In the genomic region with DNA sequence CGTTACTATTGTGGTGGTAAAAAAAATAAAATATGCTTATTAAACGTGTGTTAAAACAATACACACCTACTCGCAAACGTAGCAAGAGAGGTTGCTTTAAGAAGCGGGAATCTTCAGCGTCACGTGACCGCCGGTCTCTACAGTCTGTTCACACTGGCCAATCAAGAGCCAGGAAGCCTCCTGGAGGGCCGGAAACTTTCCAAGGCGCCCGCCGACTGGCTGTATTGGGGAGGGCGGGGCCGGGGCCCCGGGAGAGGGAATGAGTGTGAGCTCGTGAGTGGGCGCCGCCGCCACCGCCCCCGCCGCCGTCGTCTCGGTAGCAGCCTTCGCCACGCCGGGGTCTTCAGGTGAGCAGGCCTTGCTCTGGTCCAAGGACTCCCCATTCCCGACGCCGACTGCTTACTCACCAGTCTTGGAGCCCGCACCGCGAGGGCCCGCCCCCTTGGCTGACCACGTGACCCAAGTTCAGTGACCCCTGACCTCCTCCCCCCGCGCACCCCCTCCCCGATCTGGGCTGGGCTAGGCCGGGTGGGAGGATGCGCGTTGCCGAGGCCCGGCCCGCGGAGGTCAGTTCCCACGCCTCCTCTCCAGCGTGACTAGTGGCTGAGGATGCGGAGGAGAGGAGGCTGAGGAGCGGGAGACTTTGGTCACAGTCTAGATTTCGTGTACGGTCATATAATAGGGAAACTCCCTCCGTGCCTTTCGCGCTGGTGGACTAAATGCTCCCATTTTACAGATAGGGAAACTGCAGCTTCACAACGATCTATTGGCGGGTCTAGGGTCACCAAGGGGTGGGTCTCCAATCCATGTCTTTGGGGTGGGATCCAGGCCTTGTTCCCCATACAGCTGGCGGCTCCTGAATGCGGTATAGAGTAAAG, we compare ENCODE assay signal across 8 cellular contexts. TPM values are rescaled to one million over a fixed set of nuclear protein-coding genes. Genes with fewer than 3 reads are reported as not detected.
A peak's percentile ranks its signal among the peaks of the same experiment; 100 is the strongest.
DNase-seq lines count a peak whose midpoint lies in the region; ATAC-seq and TF ChIP-seq lines count a peak whose summit lies in the region.

A gene with protein sequence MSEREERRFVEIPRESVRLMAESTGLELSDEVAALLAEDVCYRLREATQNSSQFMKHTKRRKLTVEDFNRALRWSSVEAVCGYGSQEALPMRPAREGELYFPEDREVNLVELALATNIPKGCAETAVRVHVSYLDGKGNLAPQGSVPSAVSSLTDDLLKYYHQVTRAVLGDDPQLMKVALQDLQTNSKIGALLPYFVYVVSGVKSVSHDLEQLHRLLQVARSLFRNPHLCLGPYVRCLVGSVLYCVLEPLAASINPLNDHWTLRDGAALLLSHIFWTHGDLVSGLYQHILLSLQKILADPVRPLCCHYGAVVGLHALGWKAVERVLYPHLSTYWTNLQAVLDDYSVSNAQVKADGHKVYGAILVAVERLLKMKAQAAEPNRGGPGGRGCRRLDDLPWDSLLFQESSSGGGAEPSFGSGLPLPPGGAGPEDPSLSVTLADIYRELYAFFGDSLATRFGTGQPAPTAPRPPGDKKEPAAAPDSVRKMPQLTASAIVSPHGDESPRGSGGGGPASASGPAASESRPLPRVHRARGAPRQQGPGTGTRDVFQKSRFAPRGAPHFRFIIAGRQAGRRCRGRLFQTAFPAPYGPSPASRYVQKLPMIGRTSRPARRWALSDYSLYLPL (plus strand): TSS at position 253 of the 878 bp plus-strand sequence. CDS start 4,388 bp downstream, outside the sequence.

- ATAC-seq in HG02571 (IDR thresholded peaks at IDR 0.05; ENCODE audit: unreplicated experiment), result peak; percentile 85

- no peaks in the 10 kb centered on the region for H3K27me3 Mint-ChIP-seq in activated naive CD8-positive, alpha-beta T cell
- H3K27me3 Mint-ChIP-seq in glutamatergic neuron (ENCODE audit: unreplicated experiment) (no peaks in the 10 kb centered on the region), osteocyte (ENCODE audit: unreplicated experiment) (no peaks in the 10 kb centered on the region)

- H3K36me3 Mint-ChIP-seq in activated naive CD8-positive, alpha-beta T cell, result no peaks in the 10 kb centered on the region
- H3K36me3 Mint-ChIP-seq in glutamatergic neuron (ENCODE audit: unreplicated experiment) (no peaks in the 10 kb centered on the region), osteocyte (ENCODE audit: unreplicated experiment) (peaks cover 5% of the 10 kb centered on the region)

- TF ChIP-seq CTCF in GM06990 (IDR thresholded peaks at IDR 0.05; ENCODE audit: insufficient read depth, low read length, poor library complexity, severe bottlenecking), result no peak
- no peak for TF ChIP-seq CTCF in glutamatergic neuron (IDR thresholded peaks at IDR 0.05; ENCODE audit: partially characterized antibody, unreplicated experiment)
- TF ChIP-seq CTCF in osteocyte (IDR thresholded peaks at IDR 0.05), result no peak

- H3K4me1 Mint-ChIP-seq in activated naive CD8-positive, alpha-beta T cell (ENCODE audit: low read depth), result peaks cover 24% of the 10 kb centered on the region
- H3K4me1 Mint-ChIP-seq in glutamatergic neuron (ENCODE audit: low read depth, unreplicated experiment), result peaks cover 12% of the 10 kb centered on the region
- peaks cover 25% of the 10 kb centered on the region for H3K4me1 Mint-ChIP-seq in osteocyte (ENCODE audit: unreplicated experiment)

- peak within 1 kb of the TSS; percentile 91 for H3K27ac ChIP-seq in thymus (ENCODE audit: low read depth)

- H3K36me3 ChIP-seq in GM06990 (ENCODE audit: control insufficient read depth, insufficient read depth, low read length) (peaks cover 6% of the 10 kb centered on the region), thymus (ENCODE audit: control insufficient read depth, insufficient read depth) (peaks cover 19% of the 10 kb centered on the region)

- DNase-seq in GM06990 (ENCODE audit: extremely low read depth, insufficient read length), result peak; percentile 92
- peak; percentile 95 for DNase-seq in NCI-H1048 (lab: John Stamatoyannopoulos, UW)
- peak; percentile 96 for DNase-seq in SKM-1 (lab: John Stamatoyannopoulos, UW; ENCODE audit: unreplicated experiment)
- DNase-seq in glutamatergic neuron, result peak; percentile 96
- peak; percentile 97 for DNase-seq in osteocyte (ENCODE audit: extremely low spot score, unreplicated experiment)

- no peaks in the 10 kb centered on the region for H3K27me3 ChIP-seq in GM06990 (replicated peaks; ENCODE audit: control insufficient read depth, insufficient read depth, low read length)
- H3K27me3 ChIP-seq in thymus (ENCODE audit: control insufficient read depth, insufficient read depth), result no peaks in the 10 kb centered on the region

- H3K27ac Mint-ChIP-seq in activated naive CD8-positive, alpha-beta T cell, result peak within 1 kb of the TSS; percentile 97
- H3K27ac Mint-ChIP-seq in glutamatergic neuron (ENCODE audit: unreplicated experiment) (peak within 1 kb of the TSS; percentile 98), osteocyte (ENCODE audit: unreplicated experiment) (peak within 1 kb of the TSS; percentile 97)

- WGBS in thymus, result 4% methylated on average over 60 of the region's 60 CpGs

- H3K9me3 ChIP-seq in thymus (ENCODE audit: control insufficient read depth), result no peaks in the 10 kb centered on the region

- peaks cover 5% of the 10 kb centered on the region for H3K4me1 ChIP-seq in thymus (ENCODE audit: control insufficient read depth, insufficient read depth, low read length)

- no peaks in the 10 kb centered on the region for H3K9me3 Mint-ChIP-seq in activated naive CD8-positive, alpha-beta T cell (ENCODE audit: low read depth)
- H3K9me3 Mint-ChIP-seq in glutamatergic neuron (ENCODE audit: unreplicated experiment) (peaks cover 17% of the 10 kb centered on the region), osteocyte (ENCODE audit: unreplicated experiment) (no peaks in the 10 kb centered on the region)

- H3K4me3 ChIP-seq in GM06990 (replicated peaks; ENCODE audit: low read depth, low read length) (peak within 1 kb of the TSS; percentile 78), thymus (ENCODE audit: low read length) (peak within 1 kb of the TSS; percentile 85)

- H3K4me3 Mint-ChIP-seq in activated naive CD8-positive, alpha-beta T cell, result peak within 1 kb of the TSS; percentile 92
- H3K4me3 Mint-ChIP-seq in glutamatergic neuron (ENCODE audit: unreplicated experiment) (peak within 1 kb of the TSS; percentile 98), osteocyte (ENCODE audit: unreplicated experiment) (peak within 1 kb of the TSS; percentile 90)

RNA-seq across cellular contexts. Expression of the gene that starts here (rescaled TPM):
- total RNA-seq in glutamatergic neuron (ENCODE audit: unreplicated experiment) (39.4 TPM), osteocyte (40.8 and 42.8 TPM in 2 replicates)
- 26.5 TPM for polyA plus RNA-seq in thymus

Comparison
In these comparisons a context has a peak if more than half of its experiments do, and no peak if none do; other contexts are left out.
1. Peak in every context shown above with its lines: DNase-seq, ATAC-seq, H3K4me3 ChIP-seq and H3K27ac ChIP-seq.